ENCODE assay signal across 8 cellular contexts in genomic region chr13:102773441-102774209, GRCh38. TPM values are rescaled to one million over a fixed set of nuclear protein-coding genes. Genes with fewer than 3 reads are reported as not detected.
DNase-seq lines count a peak whose midpoint lies in the region; ATAC-seq, FAIRE-seq and TF ChIP-seq lines count a peak whose summit lies in the region.

TEX30 (minus strand) TSS chr13:102773786; CDS start chr13:102770026, 3,760 bp downstream.

- H3K27me3 ChIP-seq in A673 (replicated peaks; ENCODE audit: insufficient read depth, low read depth, low read length, poor library complexity) (no peaks in the 10 kb centered on the region), breast epithelium (no peaks in the 10 kb centered on the region), iPS-20b (ENCODE audit: insufficient read depth, low read length) (peaks cover 22% of the 10 kb centered on the region), small intestine (ENCODE audit: control insufficient read depth in 2 of 2, insufficient read depth in 2 of 2, low read length in 2 of 2) (no peaks in the 10 kb centered on the region)

- peak; percentile 94 for DNase-seq in A673 (ENCODE audit: low spot score)
- DNase-seq in NCI-H2107 (lab: John Stamatoyannopoulos, UW), result peak; percentile 35
- DNase-seq in breast epithelium (ENCODE audit: low spot score in 2 of 2), result peak; percentile 59 to 71
- DNase-seq in small intestine, result peak; percentile 84

- peak within 1 kb of the TSS; percentile 79 for H3K9ac ChIP-seq in iPS-20b (ENCODE audit: low read depth, low read length)

- WGBS in small intestine, 3 donors, result 2% methylated on average over 79 to 85 of the region's 85 CpGs

- TF ChIP-seq POLR2A in GM18526 (IDR thresholded peaks at IDR 0.05; ENCODE audit: extremely low read depth, insufficient read length) (peak; percentile 98), breast epithelium (IDR thresholded peaks at IDR 0.05) (peak; percentile 51)

- CTCF ChIA-PET in A673 (lab: Charles Lee), result interaction anchor here (0.6 kb wide), 1 partner anchor 81 kb away, joined by 4 read pairs; no protein-coding TSS in a partner anchor

- TF ChIP-seq CTCF in A673 (conservative IDR thresholded peaks at IDR 0.05; ENCODE audit: low read depth, low read length), result no peak
- no peak for TF ChIP-seq CTCF in VCaP (conservative IDR thresholded peaks at IDR 0.05)
- TF ChIP-seq CTCF in breast epithelium (IDR thresholded peaks at IDR 0.05), result peak in 1 of 3 donors; percentile 11

- peak; percentile 64 for ATAC-seq in HG03060 (IDR thresholded peaks at IDR 0.05; ENCODE audit: low read depth, unreplicated experiment)

- no peaks in the 10 kb centered on the region for H3K36me3 ChIP-seq in A673 (ENCODE audit: insufficient read depth, low read length, poor library complexity, severe bottlenecking)
- no peaks in the 10 kb centered on the region for H3K36me3 ChIP-seq in breast epithelium
- H3K36me3 ChIP-seq in iPS-20b (ENCODE audit: insufficient read depth, low read depth, low read length), result no peaks in the 10 kb centered on the region
- H3K36me3 ChIP-seq in small intestine (ENCODE audit: control insufficient read depth in 2 of 2, insufficient read depth in 2 of 2, low read length in 2 of 2), result no peaks in the 10 kb centered on the region

- POLR2A ChIA-PET in A673 (lab: Charles Lee; ENCODE audit: low non-redundant PET), result interaction anchor here (0.5 kb wide), 1 partner anchor 161 kb away, joined by 3 read pairs; no protein-coding TSS in a partner anchor

- intact Hi-C loops in A673 (cut with micrococcal nuclease; ENCODE audit: unreplicated experiment), result loop anchor here (2.0 kb wide), 1 partner anchor 73 kb away; the partner anchor contains the start of gene ERCC5
- intact Hi-C loops in breast epithelium (cut with DNase I; ENCODE audit: low total_unique reads), result loop anchor here (1.0 kb wide), 1 partner anchor 26 kb away; the partner anchor contains the start of gene BIVM

- no peak for FAIRE-seq in small intestine (lab: Jason Lieb, UNC)

- no TSS peak for BruUV-seq in A673 (replicated peaks; lab: Mats Ljungman, UMichigan)

- H3K4me3 ChIP-seq in A673 (ENCODE audit: low read depth, low read length, poor library complexity, severe bottlenecking), result peak within 1 kb of the TSS; percentile 94
- peak within 1 kb of the TSS; percentile 65 to 76 (median 74) for H3K4me3 ChIP-seq in breast epithelium
- H3K4me3 ChIP-seq in iPS-20b (ENCODE audit: low read length), result peak within 1 kb of the TSS; percentile 77
- peak within 1 kb of the TSS; percentile 86 to 90 for H3K4me3 ChIP-seq in small intestine (ENCODE audit: low read depth in 1 of 2, low read length in 2 of 2)

- no peaks in the 10 kb centered on the region for H3K9me3 ChIP-seq in A673 (ENCODE audit: low read depth, low read length, poor library complexity, severe bottlenecking)
- H3K9me3 ChIP-seq in breast epithelium, result no peaks in the 10 kb centered on the region
- no peaks in the 10 kb centered on the region for H3K9me3 ChIP-seq in iPS-20b (ENCODE audit: insufficient read depth, low read depth, low read length)
- no peaks in the 10 kb centered on the region for H3K9me3 ChIP-seq in small intestine (ENCODE audit: control insufficient read depth, low read depth)

- H3K27ac ChIP-seq in A673 (ENCODE audit: low read depth, low read length, poor library complexity, severe bottlenecking), result peak within 1 kb of the TSS; percentile 90
- peak within 1 kb of the TSS; percentile 75 for H3K27ac ChIP-seq in VCaP
- peak within 1 kb of the TSS; percentile 87 to 93 for H3K27ac ChIP-seq in breast epithelium
- H3K27ac ChIP-seq in iPS-20b (ENCODE audit: low read length), result no peak within 1 kb of the TSS
- H3K27ac ChIP-seq in small intestine (ENCODE audit: low read depth in 1 of 2, low read length in 1 of 2), result peak within 1 kb of the TSS; percentile 83 to 87

- H3K4me1 ChIP-seq in A673 (ENCODE audit: insufficient read depth, low read length, poor library complexity, severe bottlenecking) (peaks cover 19% of the 10 kb centered on the region), breast epithelium (no peaks in the 10 kb centered on the region), iPS-20b (ENCODE audit: insufficient read depth, low read length) (peaks cover 4% of the 10 kb centered on the region; the same call in 1 of the 2 replicates), small intestine (ENCODE audit: control insufficient read depth in 2 of 2, insufficient read depth in 1 of 2, low read depth in 1 of 2, low read length in 1 of 2) (peaks cover 0 to 3% of the 10 kb centered on the region in 2 donors)

RNA-seq across cellular contexts. Expression of gene TEX30, which starts in this region (rescaled TPM):
- total RNA-seq in A673 (2021) (29.8 and 44.1 TPM in 2 replicates), breast epithelium (10 to 100 TPM in 1 of 3 donors, 1 to 10 TPM in 2; 8.3 to 11.8 (median 9.3) TPM)
- 10 to 100 TPM in 1 of 3 donors, 1 to 10 TPM in 2; 8.0 to 11.2 (median 8.4) TPM for polyA plus RNA-seq in small intestine

Comparison
In these comparisons a context has a peak if more than half of its experiments do, and no peak if none do; other contexts are left out.
1. DNase-seq: peak in every context shown above with its lines; median percentile 94 in A673; 84 in small intestine; 65 in breast epithelium; 35 in NCI-H2107.